In genomic region chr3:142315083-142315482, GRCh38 we compare ENCODE assay signal across 16 cellular contexts.
DNase-seq lines count a peak whose midpoint lies in the region; ATAC-seq, FAIRE-seq and TF ChIP-seq lines count a peak whose summit lies in the region.
"Had no signal": no experiment of that assay in that cellular context is flagged by ENCODE, and none has a peak within 500 bp of the region (broad histone marks: within the 10 kb centered on the region; RNA-seq: fewer than 3 reads in every experiment).

No MANE protein-coding gene starts in this region.

- H3K4me2 ChIP-seq in IMR-90 (ENCODE audit: low read depth, low read length) (no peak overlapping the region), mesenchymal stem cell (ENCODE audit: low read length, poor library complexity, severe bottlenecking) (no peak overlapping the region)

- BruUV-seq in IMR-90 (replicated peaks; lab: Mats Ljungman, UMichigan) = no TSS peak

- in situ Hi-C loops in IMR-90 (cut with MboI; ENCODE audit: low sequenced_read_pairs) = no loop called here

- no peak overlapping the region for H2AFZ ChIP-seq in IMR-90 (replicated peaks; ENCODE audit: low read length, poor library complexity)
- no peak overlapping the region for H2AFZ ChIP-seq in mesenchymal stem cell (ENCODE audit: low read depth, low read length)

- no peaks in the 10 kb centered on the region for H3K27me3 ChIP-seq in BJ (ENCODE audit: control insufficient read depth, insufficient read depth, low read length)
- no peaks in the 10 kb centered on the region for H3K27me3 ChIP-seq in IMR-90 (ENCODE audit: control insufficient read depth, insufficient read depth, low read length)
- H3K27me3 ChIP-seq in bronchial epithelial cell (ENCODE audit: control insufficient read depth, insufficient read depth, low read length) = no peaks in the 10 kb centered on the region
- no peaks in the 10 kb centered on the region for H3K27me3 ChIP-seq in mesenchymal stem cell (ENCODE audit: control insufficient read depth in 1 of 2, insufficient read depth in 1 of 2, low read length in 2 of 2)
- H3K27me3 ChIP-seq in uterus = no peaks in the 10 kb centered on the region
- H3K27me3 ChIP-seq: right atrium auricular region had no signal

- H2BK5ac ChIP-seq in IMR-90 (ENCODE audit: low read depth, low read length, poor library complexity, severe bottlenecking) (peak overlapping the region; percentile 24), mesenchymal stem cell (ENCODE audit: low read depth, low read length, poor library complexity, severe bottlenecking) (no peak overlapping the region)

- H2BK12ac ChIP-seq in mesenchymal stem cell (ENCODE audit: low read length in 2 of 2) = no peak overlapping the region

- H3K4me1 ChIP-seq in IMR-90 (ENCODE audit: control insufficient read depth, insufficient read depth, low read length) = no peaks in the 10 kb centered on the region; the same call in 1 of the 2 replicates
- H3K4me1 ChIP-seq in mesenchymal stem cell (ENCODE audit: control insufficient read depth, insufficient read depth, low read depth, low read length) = no peaks in the 10 kb centered on the region
- H3K4me1 ChIP-seq in uterus = no peaks in the 10 kb centered on the region
- H3K4me1 ChIP-seq: right atrium auricular region had no signal

- no peaks in the 10 kb centered on the region for H4K20me1 ChIP-seq in IMR-90 (ENCODE audit: insufficient read depth, low read length)

- H4K8ac ChIP-seq in IMR-90 (ENCODE audit: low read depth in 2 of 2, low read length in 2 of 2) = 0 out of 4 replicates have a peak overlapping the region, but pooled peaks of 1 of the 2 experiments have one; percentile 55
- no peak overlapping the region for H4K8ac ChIP-seq in mesenchymal stem cell (ENCODE audit: low read length)

- ATAC-seq in IMR-90 (ENCODE audit: low read depth) = peak; percentile 64

- H4K91ac ChIP-seq in IMR-90 (ENCODE audit: insufficient read depth, low read depth, low read length) (no peak overlapping the region), mesenchymal stem cell (ENCODE audit: low read length) (no peak overlapping the region)

- no peaks in the 10 kb centered on the region for H3K9me3 ChIP-seq in IMR-90 (ENCODE audit: control insufficient read depth, insufficient read depth, low read length)
- no peaks in the 10 kb centered on the region for H3K9me3 ChIP-seq in mesenchymal stem cell (ENCODE audit: control insufficient read depth, low read length)
- H3K9me3 ChIP-seq in uterus = no peaks in the 10 kb centered on the region
- H3K9me3 ChIP-seq: right atrium auricular region had no signal

- no peak overlapping the region for H3K23ac ChIP-seq in IMR-90 (ENCODE audit: low read depth, low read length)
- H3K23ac ChIP-seq in mesenchymal stem cell (ENCODE audit: low read length in 2 of 2) = no peak overlapping the region

- H2BK120ac ChIP-seq in IMR-90 (ENCODE audit: low read depth, low read length) (no peak overlapping the region), mesenchymal stem cell (ENCODE audit: low read depth, low read length) (no peak overlapping the region)

- H3K18ac ChIP-seq in IMR-90 (ENCODE audit: low read depth, low read length) = no peak overlapping the region
- no peak overlapping the region for H3K18ac ChIP-seq in mesenchymal stem cell (ENCODE audit: low read depth in 1 of 2, low read length in 2 of 2)

- H2BK20ac ChIP-seq in IMR-90 (ENCODE audit: low read depth, low read length) = no peak overlapping the region

- H3K14ac ChIP-seq in IMR-90 (replicated peaks; ENCODE audit: low read depth, low read length) = no peak overlapping the region
- no peak overlapping the region for H3K14ac ChIP-seq in mesenchymal stem cell (ENCODE audit: low read length in 2 of 2)

- H3K27ac ChIP-seq in IMR-90 (ENCODE audit: insufficient read depth, low read length) (no peak overlapping the region), mesenchymal stem cell (ENCODE audit: low read length, poor library complexity, severe bottlenecking) (no peak overlapping the region), uterus (no peak overlapping the region)
- H3K27ac ChIP-seq: right atrium auricular region had no signal

- no peak for FAIRE-seq in bronchial epithelial cell (lab: Jason Lieb, UNC)
- FAIRE-seq: keratinocyte had no signal

- H3K36me3 Mint-ChIP-seq in activated T-helper 2 cell treated with anti-CD3 and anti-CD28 coated beads, Interferon-gamma antibody, Interleukin-2, Interleukin-4, amounts not matched to agents 10 μg/mL and 5 μg/mL and 100 μg/mL, durations not matched to agents 14 hours and 24 hours and 36 hours (ENCODE audit: low read depth) = peaks cover 51% of the 10 kb centered on the region

- peaks cover under 1% of the 10 kb centered on the region for H3K4me1 Mint-ChIP-seq in activated T-helper 2 cell treated with anti-CD3 and anti-CD28 coated beads, Interferon-gamma antibody, Interleukin-2, Interleukin-4, amounts not matched to agents 10 μg/mL and 5 μg/mL and 100 μg/mL, durations not matched to agents 14 hours and 24 hours and 36 hours (ENCODE audit: low read depth)
- H3K4me1 Mint-ChIP-seq: naive B cell had no signal

- no peak overlapping the region for H3K4ac ChIP-seq in IMR-90 (ENCODE audit: low read depth, low read length)
- no peak overlapping the region for H3K4ac ChIP-seq in mesenchymal stem cell (ENCODE audit: low read depth in 1 of 2, low read length in 2 of 2)

- DNase-seq in BJ (ENCODE audit: low read depth) (peak; percentile 29), IMR-90 (peak; percentile 87), bronchial epithelial cell (ENCODE audit: low read depth) (peak; percentile 4), mesenchymal stem cell (peak; percentile 71), mesenteric fat pad (ENCODE audit: low spot score) (no peak), NCI-H2227 treated with DMSO at 0.1 percent for 48 hours (lab: John Stamatoyannopoulos, UW) (no peak), uterus (no peak)
- DNase-seq in activated T-helper 2 cell treated with anti-CD3 and anti-CD28 coated beads, Interferon-gamma antibody, Interleukin-2, Interleukin-4, amounts not matched to agents 10 μg/mL and 5 μg/mL and 100 μg/mL, durations not matched to agents 14 hours and 24 hours and 36 hours (ENCODE audit: low spot score) = no peak
- DNase-seq: dermis blood vessel endothelial cell; naive B cell; NCI-H2029; NCI-H774; stimulated activated naive CD4-positive, alpha-beta T cell had no signal

- intact Hi-C loops in IMR-90 (cut with micrococcal nuclease) = no loop called here
- intact Hi-C loops in activated T-helper 2 cell treated with anti-CD3 and anti-CD28 coated beads, Interferon-gamma antibody, Interleukin-2, Interleukin-4, amounts not matched to agents 10 μg/mL and 5 μg/mL and 100 μg/mL, durations not matched to agents 14 hours and 24 hours and 36 hours (cut with micrococcal nuclease) = loop anchor here (5.0 kb wide), 1 partner anchor 498 kb away; no protein-coding TSS in a partner anchor
- intact Hi-C loops in uterus (cut with DNase I; ENCODE audit: low total_unique reads) = no loop called here

- no peak overlapping the region for H4K5ac ChIP-seq in IMR-90 (ENCODE audit: low read depth, low read length)

- no peak overlapping the region for H3K9ac ChIP-seq in IMR-90 (ENCODE audit: low read depth, low read length)
- no peak overlapping the region for H3K9ac ChIP-seq in mesenchymal stem cell (ENCODE audit: low read length)

- H3K36me3 ChIP-seq in BJ (ENCODE audit: control insufficient read depth, insufficient read depth, low read length) = peaks cover 1% of the 10 kb centered on the region; the same call in 1 of the 2 replicates
- peaks cover 19% of the 10 kb centered on the region for H3K36me3 ChIP-seq in IMR-90 (ENCODE audit: control insufficient read depth, insufficient read depth, low read length)
- H3K36me3 ChIP-seq in bronchial epithelial cell (ENCODE audit: control insufficient read depth, insufficient read depth, low read length) = no peaks in the 10 kb centered on the region
- peaks cover 3 to 63% of the 10 kb centered on the region in 2 experiments for H3K36me3 ChIP-seq in mesenchymal stem cell (ENCODE audit: control insufficient read depth in 1 of 2, insufficient read depth in 2 of 2, low read depth in 1 of 2, low read length in 2 of 2)
- no peaks in the 10 kb centered on the region for H3K36me3 ChIP-seq in uterus

- H3K9me1 ChIP-seq in IMR-90 (ENCODE audit: insufficient read depth, low read length) = no peaks in the 10 kb centered on the region

- no peaks in the 10 kb centered on the region for H3K27me3 Mint-ChIP-seq in activated T-helper 2 cell treated with anti-CD3 and anti-CD28 coated beads, Interferon-gamma antibody, Interleukin-2, Interleukin-4, amounts not matched to agents 10 μg/mL and 5 μg/mL and 100 μg/mL, durations not matched to agents 14 hours and 24 hours and 36 hours (ENCODE audit: low read depth)
- H3K27me3 Mint-ChIP-seq: activated naive CD8-positive, alpha-beta T cell; naive B cell had no signal

- H2AK5ac ChIP-seq in IMR-90 (ENCODE audit: low read depth, low read length) (no peak overlapping the region), mesenchymal stem cell (ENCODE audit: low read length, severe bottlenecking) (no peak overlapping the region)

- TF ChIP-seq POLR2A in IMR-90 (IDR thresholded peaks at IDR 0.05; ENCODE audit: low read depth, low read length) (no peak), uterus (IDR thresholded peaks at IDR 0.05) (no peak)

- no peak overlapping the region for H3K27ac Mint-ChIP-seq in activated T-helper 2 cell treated with anti-CD3 and anti-CD28 coated beads, Interferon-gamma antibody, Interleukin-2, Interleukin-4, amounts not matched to agents 10 μg/mL and 5 μg/mL and 100 μg/mL, durations not matched to agents 14 hours and 24 hours and 36 hours
- H3K27ac Mint-ChIP-seq: activated naive CD8-positive, alpha-beta T cell had no signal

- no peak overlapping the region for H3K56ac ChIP-seq in IMR-90 (ENCODE audit: extremely low read depth, insufficient read depth, low read length)

- no peak overlapping the region for H2AK9ac ChIP-seq in IMR-90 (replicated peaks; ENCODE audit: low read depth, low read length, poor library complexity)

- CTCF ChIA-PET in BJ (lab: Yijun Ruan, JAX) = no interaction called here
- CTCF ChIA-PET in IMR-90 (lab: Yijun Ruan, JAX) = interaction anchor here (1.0 kb wide), 1 partner anchor 42 kb away, joined by 4 read pairs; no protein-coding TSS in a partner anchor

- H3K4me3 ChIP-seq in BJ (ENCODE audit: low read depth, low read length) (no peak overlapping the region), IMR-90 (ENCODE audit: insufficient read depth, low read depth, low read length) (no peak overlapping the region), bronchial epithelial cell (ENCODE audit: low read depth, low read length) (no peak overlapping the region), mesenchymal stem cell (ENCODE audit: insufficient read depth in 1 of 2, low read depth in 1 of 2, low read length in 2 of 2) (no peak overlapping the region), uterus (no peak overlapping the region)
- H3K4me3 ChIP-seq: right atrium auricular region had no signal

- no peak for TF ChIP-seq RAD21 in IMR-90 (IDR thresholded peaks at IDR 0.05; ENCODE audit: low read length)

- TF ChIP-seq CTCF in BJ (IDR thresholded peaks at IDR 0.05; ENCODE audit: insufficient read depth, low read depth, low read length) = no peak
- no peak for TF ChIP-seq CTCF in IMR-90 (conservative IDR thresholded peaks at IDR 0.05; ENCODE audit: low read depth, low read length)
- no peak for TF ChIP-seq CTCF in bronchial epithelial cell (IDR thresholded peaks at IDR 0.05; ENCODE audit: insufficient read depth, low read length, severe bottlenecking)
- TF ChIP-seq CTCF in uterus (IDR thresholded peaks at IDR 0.05) = no peak

- POLR2A ChIA-PET in BJ (lab: Charles Lee) = no interaction called here
- POLR2A ChIA-PET in IMR-90 (lab: Charles Lee; ENCODE audit: unreplicated experiment) = no interaction called here

- H2BK15ac ChIP-seq in IMR-90 (ENCODE audit: low read depth, low read length) (no peak overlapping the region), mesenchymal stem cell (ENCODE audit: low read depth, poor library complexity, severe bottlenecking) (no peak overlapping the region)

- dilution Hi-C loops in IMR-90 (cut with HindIII; ENCODE audit: low sequenced_read_pairs, unreplicated experiment) = no loop called here

- H3K4me3 Mint-ChIP-seq in activated T-helper 2 cell treated with anti-CD3 and anti-CD28 coated beads, Interferon-gamma antibody, Interleukin-2, Interleukin-4, amounts not matched to agents 10 μg/mL and 5 μg/mL and 100 μg/mL, durations not matched to agents 14 hours and 24 hours and 36 hours (ENCODE audit: low read depth) = no peak overlapping the region
- H3K4me3 Mint-ChIP-seq: activated naive CD8-positive, alpha-beta T cell; naive B cell had no signal

- H3K79me1 ChIP-seq in IMR-90 (ENCODE audit: low read depth in 1 of 2, low read length in 2 of 2) (peaks cover 0 to 2% of the 10 kb centered on the region in 2 experiments; a peak in 2 of 4 replicates), mesenchymal stem cell (replicated peaks; ENCODE audit: low read length, poor library complexity, severe bottlenecking) (no peaks in the 10 kb centered on the region)

- H3K9me3 Mint-ChIP-seq in activated T-helper 2 cell treated with anti-CD3 and anti-CD28 coated beads, Interferon-gamma antibody, Interleukin-2, Interleukin-4, amounts not matched to agents 10 μg/mL and 5 μg/mL and 100 μg/mL, durations not matched to agents 14 hours and 24 hours and 36 hours = no peaks in the 10 kb centered on the region
- H3K9me3 Mint-ChIP-seq: naive B cell had no signal

Comparison
In these comparisons a context has a peak if more than half of its experiments do, and no peak if none do; other contexts are left out.
1. DNase-seq: peak in BJ (single experiment), IMR-90 (single experiment), bronchial epithelial cell (single experiment) and mesenchymal stem cell (single experiment); none in activated T-helper 2 cell treated with anti-CD3 and anti-CD28 coated beads, Interferon-gamma antibody, Interleukin-2, Interleukin-4, amounts not matched to agents 10 μg/mL and 5 μg/mL and 100 μg/mL, durations not matched to agents 14 hours and 24 hours and 36 hours (single experiment), mesenteric fat pad (single experiment), NCI-H2227 treated with DMSO at 0.1 percent for 48 hours (single experiment) and uterus (0 of 2).